ENCODE assay signal across 19 cellular contexts in the genomic region with DNA sequence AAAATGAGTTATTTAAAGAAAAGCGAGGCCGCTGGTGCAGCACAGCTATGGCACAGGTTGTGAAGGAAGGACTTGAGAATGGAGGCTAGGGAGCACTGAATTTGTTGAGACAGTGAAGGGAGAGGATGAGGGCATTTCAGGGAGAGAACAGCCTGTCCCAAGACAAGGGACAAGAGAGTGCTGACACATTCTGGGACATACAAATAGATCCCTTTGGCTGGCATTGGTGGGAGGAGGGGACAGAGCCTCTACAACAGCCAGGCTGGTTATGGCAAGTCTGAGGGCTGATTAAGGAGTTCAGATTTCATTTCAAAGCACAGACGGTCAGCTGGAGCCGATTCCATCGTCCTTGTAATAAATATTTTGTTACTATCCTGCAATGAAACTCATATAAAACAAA. TPM values are rescaled to one million over a fixed set of nuclear protein-coding genes. Genes with fewer than 3 reads are reported as not detected.
DNase-seq lines count a peak whose midpoint lies in the region; ATAC-seq, FAIRE-seq and TF ChIP-seq lines count a peak whose summit lies in the region.
"Had no signal": no experiment of that assay in that cellular context is flagged by ENCODE, and none has a peak within 500 bp of the region (broad histone marks: within the 10 kb centered on the region; RNA-seq: fewer than 3 reads in every experiment).

No MANE protein-coding gene starts in this region.

- no peak overlapping the region for H2AFZ ChIP-seq in GM12878 (ENCODE audit: control insufficient read depth, low read depth, low read length)
- no peak overlapping the region for H2AFZ ChIP-seq in neuronal stem cell (ENCODE audit: low read length)

- TF ChIP-seq RAD21 in GM12878 (IDR thresholded peaks at IDR 0.05; ENCODE audit: insufficient read depth, low read depth, low read length), result no peak

- no peak overlapping the region for H2BK5ac ChIP-seq in neuronal stem cell (ENCODE audit: low read length)

- no peak overlapping the region for H4K8ac ChIP-seq in neuronal stem cell (ENCODE audit: low read depth, low read length)

- H3K9me3 Mint-ChIP-seq in CD4-positive, CD25-positive, alpha-beta regulatory T cell, result no peaks in the 10 kb centered on the region
- H3K9me3 Mint-ChIP-seq in nephron progenitor cell, result no peaks in the 10 kb centered on the region

- FAIRE-seq in GM12878 (lab: Jason Lieb, UNC), result peak; percentile 7
- FAIRE-seq: astrocyte, frontal cortex, H54 had no signal

- H3K79me2 ChIP-seq in GM12878 (ENCODE audit: control insufficient read depth, insufficient read depth, low read length), result no peaks in the 10 kb centered on the region; the same call in none of the 2 replicates

- no peak overlapping the region for H3K4ac ChIP-seq in neuronal stem cell (ENCODE audit: low read length)

- H3K9ac ChIP-seq in GM12878 (ENCODE audit: control insufficient read depth, insufficient read depth, low read length) (no peak overlapping the region), neuronal stem cell (ENCODE audit: low read depth, low read length, poor library complexity) (no peak overlapping the region)

- H3K14ac ChIP-seq in neuronal stem cell (ENCODE audit: low read length), result no peak overlapping the region

- CTCF ChIA-PET in GM12878 (lab: Yijun Ruan, JAX), result interaction anchor here (0.7 to 4.6 kb wide), 4 partner anchors 12 to 324 kb away, joined by 4 to 42 read pairs (median 10); no protein-coding TSS in a partner anchor

- H3K4me1 ChIP-seq in CD4-positive, CD25-positive, alpha-beta regulatory T cell (ENCODE audit: control insufficient read depth, insufficient read depth, low read length, poor library complexity, severe bottlenecking), result peaks cover 19% of the 10 kb centered on the region
- H3K4me1 ChIP-seq in GM12878 (ENCODE audit: control insufficient read depth, insufficient read depth, low read length), result peaks cover 4% of the 10 kb centered on the region; the same call in 1 of the 2 replicates
- H3K4me1 ChIP-seq in neuronal stem cell (ENCODE audit: control insufficient read depth in 2 of 2, insufficient read depth in 1 of 2, low read depth in 1 of 2, low read length in 2 of 2), result peaks cover 10 to 18% of the 10 kb centered on the region in 2 donors
- H3K4me1 ChIP-seq in Peyer's patch, result peaks cover 0 to 13% (median 0%) of the 10 kb centered on the region in 4 donors

- TF ChIP-seq CTCF in GM12878 (IDR thresholded peaks at IDR 0.05 in 2 of 3, conservative IDR thresholded peaks at IDR 0.05 in 1 of 3; ENCODE audit: control insufficient read depth in 2 of 3, extremely low read depth in 1 of 3, insufficient read depth in 1 of 3, low read depth in 3 of 3, low read length in 3 of 3) (no peak), nephron progenitor cell (IDR thresholded peaks at IDR 0.05) (no peak), Peyer's patch (IDR thresholded peaks at IDR 0.05) (no peak)

- H3K9me3 ChIP-seq in CD4-positive, CD25-positive, alpha-beta regulatory T cell (ENCODE audit: control insufficient read depth in 2 of 2, low read length in 2 of 2), result no peaks in the 10 kb centered on the region
- H3K9me3 ChIP-seq in GM12878 (replicated peaks; ENCODE audit: control insufficient read depth, insufficient read depth, low read length), result no peaks in the 10 kb centered on the region
- no peaks in the 10 kb centered on the region for H3K9me3 ChIP-seq in neuronal stem cell (replicated peaks in 1 of 2; ENCODE audit: control insufficient read depth in 2 of 2, insufficient read depth in 1 of 2, low read depth in 1 of 2, low read length in 2 of 2)
- H3K9me3 ChIP-seq in Peyer's patch, result no peaks in the 10 kb centered on the region
- H3K9me3 ChIP-seq: stomach had no signal

- RAD21 ChIA-PET in GM12878 (lab: Charles Lee; ENCODE audit: unreplicated experiment), result interaction anchor here (1.1 kb wide), 1 partner anchor 62 kb away, joined by 3 read pairs; no protein-coding TSS in a partner anchor

- H3K27ac ChIP-seq in CD4-positive, CD25-positive, alpha-beta regulatory T cell (ENCODE audit: insufficient read depth, low read length, poor library complexity, severe bottlenecking), result no peak overlapping the region
- no peak overlapping the region for H3K27ac ChIP-seq in GM12878 (ENCODE audit: control insufficient read depth, insufficient read depth)
- H3K27ac ChIP-seq in neuronal stem cell (replicated peaks; ENCODE audit: low read length), result no peak overlapping the region
- no peak overlapping the region for H3K27ac ChIP-seq in Peyer's patch

- intact Hi-C loops in GM12878 (cut with micrococcal nuclease; ENCODE audit: unreplicated experiment), result no loop called here

- POLR2A ChIA-PET in GM12878 (lab: Charles Lee), result interaction anchor here (0.5 to 1.3 kb wide), 3 partner anchors 17 to 265 kb away, joined by 3 to 4 read pairs (median 3); a partner anchor contains a TSS

- peak overlapping the region in 1 of 3 donors; percentile 76 for H3K27ac Mint-ChIP-seq in CD4-positive, CD25-positive, alpha-beta regulatory T cell
- peak overlapping the region; percentile 33 for H3K27ac Mint-ChIP-seq in nephron progenitor cell

- SMC1A ChIA-PET in GM12878 (lab: Charles Lee; ENCODE audit: uncharacterized antibody, unreplicated experiment), result interaction anchor here (1.6 to 1.9 kb wide), 2 partner anchors 13 to 16 kb away, joined by 6 to 9 read pairs; no protein-coding TSS in a partner anchor

- in situ Hi-C loops in GM12878 (cut with MboI), result no loop called here

- H3K27me3 Mint-ChIP-seq in CD4-positive, CD25-positive, alpha-beta regulatory T cell, result peaks cover 19% of the 10 kb centered on the region
- peaks cover 13% of the 10 kb centered on the region for H3K27me3 Mint-ChIP-seq in nephron progenitor cell (ENCODE audit: low read depth, poor library complexity)

- no peaks in the 10 kb centered on the region for H3K36me3 ChIP-seq in CD4-positive, CD25-positive, alpha-beta regulatory T cell (ENCODE audit: control insufficient read depth, insufficient read depth, low read length)
- H3K36me3 ChIP-seq in GM12878 (ENCODE audit: control insufficient read depth in 2 of 2, insufficient read depth in 2 of 2, low read length in 1 of 2), result no peaks in the 10 kb centered on the region; a peak in 2 of 4 replicates
- peaks cover 0 to 15% of the 10 kb centered on the region in 2 donors for H3K36me3 ChIP-seq in neuronal stem cell (replicated peaks in 1 of 2; ENCODE audit: control insufficient read depth in 2 of 2, insufficient read depth in 2 of 2, low read length in 2 of 2)
- H3K36me3 ChIP-seq in Peyer's patch, result no peaks in the 10 kb centered on the region
- H3K36me3 ChIP-seq: stomach had no signal

- 94% methylated on average over 5 of the region's 5 CpGs for WGBS in GM12878 (ENCODE audit: insufficient coverage, insufficient replicate concordance, low lambda C conversion rate, missing lambda C conversion rate)
- no CpG with 5 or more reads among the region's 5 CpGs for WGBS in neuronal stem cell (ENCODE audit: extremely low coverage in 2 of 2, insufficient read length in 2 of 2, insufficient replicate concordance in 1 of 2), 2 donors

- no peak overlapping the region for H3K18ac ChIP-seq in neuronal stem cell (ENCODE audit: low read length)

- H2BK120ac ChIP-seq in neuronal stem cell (ENCODE audit: low read depth, low read length), result no peak overlapping the region

- peaks cover 4 to 19% (median 12%) of the 10 kb centered on the region in 4 donors for H3K4me1 Mint-ChIP-seq in CD4-positive, CD25-positive, alpha-beta regulatory T cell
- H3K4me1 Mint-ChIP-seq in nephron progenitor cell, result peaks cover 41% of the 10 kb centered on the region

- H2BK15ac ChIP-seq in neuronal stem cell (ENCODE audit: low read length), result no peak overlapping the region

- BruUV-seq in GM12878 (replicated peaks; lab: Mats Ljungman, UMichigan), result no TSS peak

- no peak overlapping the region for H3K4me2 ChIP-seq in GM12878 (ENCODE audit: control insufficient read depth, insufficient read depth)
- H3K4me2 ChIP-seq in neuronal stem cell (ENCODE audit: insufficient read depth, low read length, poor library complexity, severe bottlenecking), result no peak overlapping the region

- ATAC-seq in CD4-positive, CD25-positive, alpha-beta regulatory T cell (ENCODE audit: low read depth in 2 of 2), result no peak
- no peak for ATAC-seq in GM12878
- ATAC-seq: Panc1 had no signal

- H2BK12ac ChIP-seq in neuronal stem cell (ENCODE audit: low read length), result no peak overlapping the region

- no peak for TF ChIP-seq EP300 in GM12878 (IDR thresholded peaks at IDR 0.05; ENCODE audit: borderline replicate concordance in 1 of 2, control insufficient read depth in 1 of 2, low read depth in 2 of 2, low read length in 2 of 2)

- peak overlapping the region; percentile 5 to 28 (median 12) for H3K4me3 Mint-ChIP-seq in CD4-positive, CD25-positive, alpha-beta regulatory T cell
- peak overlapping the region; percentile 87 for H3K4me3 Mint-ChIP-seq in nephron progenitor cell

- DNase-seq in CD4-positive, CD25-positive, alpha-beta regulatory T cell, result no peak
- DNase-seq in HuH-7 (ENCODE audit: low spot score) (peak; percentile 37), GM12878 (ENCODE audit: low read depth, low spot score) (no peak), nephron progenitor cell (no peak), neuronal stem cell (ENCODE audit: low spot score) (no peak), Peyer's patch (no peak), germinal center (ENCODE audit: low spot score) (no peak)
- no peak for DNase-seq in activated effector memory CD4-positive, alpha-beta T cell treated with Interleukin-2 at 50 U/mL for 16 hours
- DNase-seq: COR-L47; kidney glomerular epithelial cell; NCI-H1436 treated with DMSO at 0.1 percent for 48 hours; occipital lobe; stimulated activated CD4-positive, alpha-beta T cell treated with anti-CD3 and anti-CD28 coated beads, Interleukin-2, amount 100 ng/mL, for 48 hours; stomach; T1000 had no signal

- no peak overlapping the region for H3K4me3 ChIP-seq in CD4-positive, CD25-positive, alpha-beta regulatory T cell (ENCODE audit: low read depth, low read length)
- no peak overlapping the region for H3K4me3 ChIP-seq in GM12878
- no peak overlapping the region for H3K4me3 ChIP-seq in neuronal stem cell (ENCODE audit: low read length in 2 of 2)
- no peak overlapping the region for H3K4me3 ChIP-seq in Peyer's patch

- H4K91ac ChIP-seq in neuronal stem cell (ENCODE audit: low read depth, low read length, poor library complexity), result no peak overlapping the region

- H3K36me3 Mint-ChIP-seq in CD4-positive, CD25-positive, alpha-beta regulatory T cell, result no peaks in the 10 kb centered on the region
- H3K36me3 Mint-ChIP-seq in nephron progenitor cell (ENCODE audit: low read depth), result peaks cover 13% of the 10 kb centered on the region

- H2AK5ac ChIP-seq in neuronal stem cell (ENCODE audit: low read depth, low read length), result no peak overlapping the region

- H3K23ac ChIP-seq in neuronal stem cell (ENCODE audit: low read depth, low read length, poor library complexity), result no peak overlapping the region

- no peaks in the 10 kb centered on the region for H3K27me3 ChIP-seq in CD4-positive, CD25-positive, alpha-beta regulatory T cell (ENCODE audit: control insufficient read depth, insufficient read depth, low read length)
- H3K27me3 ChIP-seq in GM12878 (replicated peaks in 1 of 2; ENCODE audit: control insufficient read depth in 2 of 2, insufficient read depth in 2 of 2, low read length in 1 of 2) (no peaks in the 10 kb centered on the region; a peak in 1 of 4 replicates), neuronal stem cell (ENCODE audit: control insufficient read depth in 3 of 3, insufficient read depth in 3 of 3, low read depth in 1 of 3, low read length in 3 of 3) (no peaks in the 10 kb centered on the region), Peyer's patch (no peaks in the 10 kb centered on the region)

- no peaks in the 10 kb centered on the region for H4K20me1 ChIP-seq in GM12878 (ENCODE audit: control insufficient read depth, insufficient read depth)

- H3K79me1 ChIP-seq in neuronal stem cell (ENCODE audit: low read depth, low read length), result peaks cover 13% of the 10 kb centered on the region

- TF ChIP-seq POLR2A in GM12878 (IDR thresholded peaks at IDR 0.05; ENCODE audit: low read depth, low read length) (no peak), Peyer's patch (IDR thresholded peaks at IDR 0.05) (no peak)

RNA-seq across cellular contexts. Expression of a gene that starts 1.7 kb away (rescaled TPM):
- total RNA-seq in CD4-positive, CD25-positive, alpha-beta regulatory T cell, result 3.4 TPM
- polyA plus RNA-seq in CD4-positive, CD25-positive, alpha-beta regulatory T cell, result 1 to 10 TPM in 3 of 4 donors, under 1 TPM in 1; 0.83 to 2.3 (median 1.6) TPM
- 24.0 and 24.5 TPM in 2 replicates for total RNA-seq in GM12878 (2013; cell fraction: nucleolus; rRNA removed)
- total RNA-seq in GM12878 (2014; rRNA removed) (2.2 TPM in 2 replicates), GM12878 (2014; rRNA removed; fragmentation: Illumina TruSeq; extraction: Trizol) (1.5 TPM in 2 replicates), GM12878 (2021) (4.7 and 6.0 TPM in 2 replicates), Peyer's patch (10 to 100 TPM in 3 of 4 donors, 1 to 10 TPM in 1; 7.4 to 21.6 (median 17.1) TPM)
- 2.0 TPM for polyA plus RNA-seq in GM12878 (2011; ENCODE audit: low read depth)
- polyA plus RNA-seq in GM12878 (2011; rRNA removed) (1.5 and 3.4 TPM in 2 replicates), GM12878 (2014; fragmentation: Illumina TruSeq; extraction: Trizol) (2.7 and 3.5 TPM in 2 replicates), GM12878 (2014; fragmentation: Nextera tagmentation; extraction: Ambion mirVana) (under 1 TPM; 0.27 to 0.44 TPM), GM12878 (2014; rRNA removed) (7.5 and 7.7 TPM in 2 replicates), GM12878 (2016; fragmentation: Nextera tagmentation; extraction: Ambion mirVana) (1 to 10 TPM; 1.9 to 2.1 TPM)
- 3.4 and 4.3 TPM in 2 replicates for polyA plus RNA-seq in GM12878 (2011; cell fraction: cytosol; rRNA removed)
- 24.4 and 32.3 TPM in 2 replicates for polyA plus RNA-seq in GM12878 (2011; cell fraction: nucleus; rRNA removed)
- polyA plus RNA-seq in GM12878 (2012), result 3.4 and 5.7 TPM in 2 replicates
- 1.8 and 3.0 TPM in 2 replicates for polyA minus RNA-seq in GM12878 (2011; rRNA and poly(A)+ RNA removed)
- 1.9 and 2.4 TPM in 2 replicates for polyA minus RNA-seq in GM12878 (2011; cell fraction: cytosol; rRNA and poly(A)+ RNA removed)
- 3.1 and 4.1 TPM in 2 replicates for polyA minus RNA-seq in GM12878 (2011; cell fraction: nucleus; rRNA and poly(A)+ RNA removed)
- polyA plus RNA-seq in neuronal stem cell (2013, experiment 1 of 2), result 36.9 TPM
- 36.4 TPM for polyA plus RNA-seq in neuronal stem cell (2013, experiment 2 of 2)

RNA-seq across cellular contexts. Expression of a gene that starts 25.8 kb away (rescaled TPM):
- 3.5 TPM for total RNA-seq in CD4-positive, CD25-positive, alpha-beta regulatory T cell
- polyA plus RNA-seq in CD4-positive, CD25-positive, alpha-beta regulatory T cell, result 10 to 100 TPM in 3 of 4 donors, 1 to 10 TPM in 1; 8.4 to 15.1 (median 12.3) TPM
- 9.2 and 9.9 TPM in 2 replicates for total RNA-seq in GM12878 (2013; cell fraction: nucleolus; rRNA removed)
- total RNA-seq in GM12878 (2014; rRNA removed), result 6.3 and 7.2 TPM in 2 replicates
- 2.3 and 2.4 TPM in 2 replicates for total RNA-seq in GM12878 (2014; rRNA removed; fragmentation: Illumina TruSeq; extraction: Trizol)
- total RNA-seq in GM12878 (2021), result 5.7 and 5.9 TPM in 2 replicates
- 1.8 TPM for polyA plus RNA-seq in GM12878 (2011; ENCODE audit: low read depth)
- 2.1 and 3.6 TPM in 2 replicates for polyA plus RNA-seq in GM12878 (2011; rRNA removed)
- polyA plus RNA-seq in GM12878 (2011; cell fraction: cytosol; rRNA removed), result 3.3 and 4.2 TPM in 2 replicates
- polyA plus RNA-seq in GM12878 (2011; cell fraction: nucleus; rRNA removed), result 3.4 and 3.5 TPM in 2 replicates
- 4.1 and 5.5 TPM in 2 replicates for polyA plus RNA-seq in GM12878 (2012)
- polyA plus RNA-seq in GM12878 (2014; fragmentation: Illumina TruSeq; extraction: Trizol), result 1.4 and 1.9 TPM in 2 replicates
- 1 to 10 TPM in 1 of 2 experiments, under 1 TPM in 1; 0.55 to 1.5 TPM for polyA plus RNA-seq in GM12878 (2014; fragmentation: Nextera tagmentation; extraction: Ambion mirVana)
- polyA plus RNA-seq in GM12878 (2014; rRNA removed), result 5.0 and 5.7 TPM in 2 replicates
- polyA plus RNA-seq in GM12878 (2016; fragmentation: Nextera tagmentation; extraction: Ambion mirVana), result 10 to 100 TPM in 1 of 2 experiments, 1 to 10 TPM in 1; 9.4 to 11.1 TPM
- polyA minus RNA-seq in GM12878 (2011; rRNA and poly(A)+ RNA removed), result 2.6 TPM in 2 replicates
- polyA minus RNA-seq in GM12878 (2011; cell fraction: cytosol; rRNA and poly(A)+ RNA removed), result 1.5 and 1.7 TPM in 2 replicates
- 2.8 TPM in 2 replicates for polyA minus RNA-seq in GM12878 (2011; cell fraction: nucleus; rRNA and poly(A)+ RNA removed)
- polyA plus RNA-seq in neuronal stem cell (2013, experiment 1 of 2), result 31.8 TPM
- polyA plus RNA-seq in neuronal stem cell (2013, experiment 2 of 2), result 30.8 TPM
- total RNA-seq in Peyer's patch, result 10 to 100 TPM in 3 of 4 donors, 1 to 10 TPM in 1; 1.7 to 21.9 (median 18.8) TPM

RNA-seq across cellular contexts. Expression of a gene that starts 28.4 kb away (rescaled TPM):
- total RNA-seq in CD4-positive, CD25-positive, alpha-beta regulatory T cell, result 53.4 TPM
- polyA plus RNA-seq in CD4-positive, CD25-positive, alpha-beta regulatory T cell, result 10 to 100 TPM; 74.7 to 90.4 (median 82.5) TPM
- total RNA-seq in GM12878 (2013; cell fraction: nucleolus; rRNA removed), result 11.8 and 18.2 TPM in 2 replicates
- total RNA-seq in GM12878 (2014; rRNA removed) (63.5 and 64.0 TPM in 2 replicates), GM12878 (2014; rRNA removed; fragmentation: Illumina TruSeq; extraction: Trizol) (38.7 and 42.4 TPM in 2 replicates), GM12878 (2021) (49.6 and 54.7 TPM in 2 replicates), Peyer's patch (10 to 100 TPM; 36.9 to 63.5 (median 50.3) TPM)
- 15.4 TPM for polyA plus RNA-seq in GM12878 (2011; ENCODE audit: low read depth)
- polyA plus RNA-seq in GM12878 (2011; rRNA removed) (28.9 and 33.7 TPM in 2 replicates), GM12878 (2014; fragmentation: Illumina TruSeq; extraction: Trizol) (11.6 and 29.1 TPM in 2 replicates), GM12878 (2014; fragmentation: Nextera tagmentation; extraction: Ambion mirVana) (1 to 10 TPM; 2.1 to 8.6 TPM), GM12878 (2014; rRNA removed) (58.6 and 59.9 TPM in 2 replicates), GM12878 (2016; fragmentation: Nextera tagmentation; extraction: Ambion mirVana) (10 to 100 TPM; 82.5 to 85.3 TPM)
- polyA plus RNA-seq in GM12878 (2011; cell fraction: cytosol; rRNA removed), result 40.1 and 54.9 TPM in 2 replicates
- 36.8 and 47.4 TPM in 2 replicates for polyA plus RNA-seq in GM12878 (2011; cell fraction: nucleus; rRNA removed)
- polyA plus RNA-seq in GM12878 (2012), result 25.6 and 30.1 TPM in 2 replicates
- polyA minus RNA-seq in GM12878 (2011; rRNA and poly(A)+ RNA removed), result 7.2 and 16.5 TPM in 2 replicates
- 9.7 and 9.9 TPM in 2 replicates for polyA minus RNA-seq in GM12878 (2011; cell fraction: cytosol; rRNA and poly(A)+ RNA removed)
- polyA minus RNA-seq in GM12878 (2011; cell fraction: nucleus; rRNA and poly(A)+ RNA removed), result 6.6 and 12.2 TPM in 2 replicates
- polyA plus RNA-seq in neuronal stem cell (2013, experiment 1 of 2), result 23.5 TPM
- polyA plus RNA-seq in neuronal stem cell (2013, experiment 2 of 2), result 21.8 TPM

RNA-seq across cellular contexts. Expression of a gene that starts 37.0 kb away (rescaled TPM):
- 0.57 TPM for total RNA-seq in CD4-positive, CD25-positive, alpha-beta regulatory T cell
- polyA plus RNA-seq in CD4-positive, CD25-positive, alpha-beta regulatory T cell, result 1 to 10 TPM in 1 of 4 donors, under 1 TPM in 3; 0.33 to 1.0 (median 0.95) TPM
- 1.3 and 1.4 TPM in 2 replicates for total RNA-seq in GM12878 (2013; cell fraction: nucleolus; rRNA removed)
- total RNA-seq in GM12878 (2014; rRNA removed) (0.11 and 0.49 TPM in 2 replicates), GM12878 (2014; rRNA removed; fragmentation: Illumina TruSeq; extraction: Trizol) (0.09 and 0.13 TPM in 2 replicates), GM12878 (2021) (0.48 and 0.69 TPM in 2 replicates), Peyer's patch (10 to 100 TPM in 2 of 4 donors, 1 to 10 TPM in 2; 4.1 to 18.9 (median 10.8) TPM)
- polyA plus RNA-seq in GM12878 (2011; ENCODE audit: low read depth), result not detected
- polyA plus RNA-seq in GM12878 (2011; rRNA removed) (0.04 and 0.22 TPM in 2 replicates), GM12878 (2014; fragmentation: Illumina TruSeq; extraction: Trizol) (0.41 TPM in 1 of 2 replicates, not detected in the other), GM12878 (2014; fragmentation: Nextera tagmentation; extraction: Ambion mirVana) (under 1 TPM in 1 of 2 experiments, not detected in 1; 0.04 TPM), GM12878 (2014; rRNA removed) (0.47 and 0.54 TPM in 2 replicates), GM12878 (2016; fragmentation: Nextera tagmentation; extraction: Ambion mirVana) (under 1 TPM; 0.15 to 0.43 TPM)
- 0.15 and 0.43 TPM in 2 replicates for polyA plus RNA-seq in GM12878 (2011; cell fraction: cytosol; rRNA removed)
- polyA plus RNA-seq in GM12878 (2011; cell fraction: nucleus; rRNA removed), result 3.7 and 4.8 TPM in 2 replicates
- 0.24 and 0.28 TPM in 2 replicates for polyA plus RNA-seq in GM12878 (2012)
- 0.37 TPM in 1 of 2 replicates, not detected in the other for polyA minus RNA-seq in GM12878 (2011; rRNA and poly(A)+ RNA removed)
- polyA minus RNA-seq in GM12878 (2011; cell fraction: cytosol; rRNA and poly(A)+ RNA removed), result 0.40 TPM in 1 of 2 replicates, not detected in the other
- polyA minus RNA-seq in GM12878 (2011; cell fraction: nucleus; rRNA and poly(A)+ RNA removed), result 0.85 and 2.6 TPM in 2 replicates
- 2.4 TPM for polyA plus RNA-seq in neuronal stem cell (2013, experiment 1 of 2)
- 2.1 TPM for polyA plus RNA-seq in neuronal stem cell (2013, experiment 2 of 2)

RNA-seq across cellular contexts. Expression of a gene that starts 47.6 kb away (rescaled TPM):
- total RNA-seq in CD4-positive, CD25-positive, alpha-beta regulatory T cell, result not detected
- polyA plus RNA-seq in CD4-positive, CD25-positive, alpha-beta regulatory T cell, result not detected
- total RNA-seq in GM12878 (2013; cell fraction: nucleolus; rRNA removed), result not detected in 2 replicates
- 0.06 TPM in 1 of 2 replicates, not detected in the other for total RNA-seq in GM12878 (2014; rRNA removed)
- not detected in 2 replicates for total RNA-seq in GM12878 (2014; rRNA removed; fragmentation: Illumina TruSeq; extraction: Trizol)
- total RNA-seq in GM12878 (2021), result not detected in 2 replicates
- not detected for polyA plus RNA-seq in GM12878 (2011; ENCODE audit: low read depth)
- 0.03 TPM in 1 of 2 replicates, not detected in the other for polyA plus RNA-seq in GM12878 (2011; rRNA removed)
- polyA plus RNA-seq in GM12878 (2011; cell fraction: cytosol; rRNA removed), result not detected in 2 replicates
- polyA plus RNA-seq in GM12878 (2011; cell fraction: nucleus; rRNA removed), result 0.04 and 0.06 TPM in 2 replicates
- 0.04 and 0.18 TPM in 2 replicates for polyA plus RNA-seq in GM12878 (2012)
- polyA plus RNA-seq in GM12878 (2014; fragmentation: Illumina TruSeq; extraction: Trizol), result not detected in 2 replicates
- not detected for polyA plus RNA-seq in GM12878 (2014; fragmentation: Nextera tagmentation; extraction: Ambion mirVana)
- 0.14 and 0.18 TPM in 2 replicates for polyA plus RNA-seq in GM12878 (2014; rRNA removed)
- not detected for polyA plus RNA-seq in GM12878 (2016; fragmentation: Nextera tagmentation; extraction: Ambion mirVana)
- polyA minus RNA-seq in GM12878 (2011; rRNA and poly(A)+ RNA removed), result not detected in 2 replicates
- polyA minus RNA-seq in GM12878 (2011; cell fraction: cytosol; rRNA and poly(A)+ RNA removed), result not detected in 2 replicates
- not detected in 2 replicates for polyA minus RNA-seq in GM12878 (2011; cell fraction: nucleus; rRNA and poly(A)+ RNA removed)
- 0.74 TPM for polyA plus RNA-seq in neuronal stem cell (2013, experiment 1 of 2)
- 0.62 TPM for polyA plus RNA-seq in neuronal stem cell (2013, experiment 2 of 2)
- not detected for total RNA-seq in Peyer's patch
